ENCODE assay signal across 9 cellular contexts in the genomic region with DNA sequence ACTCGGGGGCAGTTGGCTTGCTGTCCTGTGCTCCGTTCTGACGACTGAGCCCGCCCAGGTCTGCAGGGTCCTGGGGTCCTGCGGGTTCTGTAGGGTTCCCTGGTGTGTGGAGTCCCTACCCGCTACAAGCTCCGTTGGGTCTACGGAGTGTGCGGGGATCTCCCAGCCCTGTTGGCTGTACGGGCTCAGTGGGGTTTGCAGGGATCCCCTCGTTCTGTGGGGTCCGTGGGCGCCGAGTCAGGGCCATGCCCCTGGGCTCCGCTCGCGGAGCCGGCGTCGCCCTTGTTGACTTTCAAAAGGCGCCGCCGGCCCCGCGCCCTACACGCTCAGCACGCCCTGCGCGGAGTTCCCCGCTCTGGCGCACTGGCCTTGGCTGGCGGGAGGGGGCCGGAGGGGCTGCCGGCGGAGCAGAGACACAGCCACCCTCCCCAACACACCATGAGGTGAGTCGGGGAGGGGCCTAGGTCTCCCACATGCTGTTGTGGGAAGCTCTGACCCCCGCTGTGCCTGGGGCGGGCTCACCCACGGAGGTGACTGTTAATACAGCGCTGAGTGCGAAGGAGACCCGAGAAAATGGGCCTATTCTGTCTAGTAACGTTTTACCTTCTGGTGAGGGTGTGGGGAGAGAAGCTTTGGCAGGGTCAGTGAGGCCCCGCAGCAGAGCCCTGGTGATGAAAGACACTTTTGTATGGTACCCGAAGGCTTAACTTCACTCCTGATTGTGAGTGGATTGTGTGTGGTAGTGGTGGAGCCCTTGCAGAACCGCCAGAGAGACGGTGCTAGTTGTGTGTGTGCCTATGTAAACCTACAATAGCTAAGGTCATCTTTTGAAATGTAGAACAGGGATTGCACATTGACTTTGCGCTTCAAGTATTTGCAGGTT. TPM values are rescaled to one million over a fixed set of nuclear protein-coding genes. Genes with fewer than 3 reads are reported as not detected.
DNase-seq lines count a peak whose midpoint lies in the region; ATAC-seq, FAIRE-seq and TF ChIP-seq lines count a peak whose summit lies in the region.
"Had no signal": no experiment of that assay in that cellular context is flagged by ENCODE, and none has a peak within 500 bp of the region (broad histone marks: within the 10 kb centered on the region; RNA-seq: fewer than 3 reads in every experiment).

No MANE protein-coding gene starts in this region.

- H3K27ac Mint-ChIP-seq in activated CD4-positive, alpha-beta T cell treated with anti-CD3 and anti-CD28 coated beads for 36 hours = peak overlapping the region; percentile 87

- peak overlapping the region; percentile 94 for H3K4me2 ChIP-seq in HepG2 (ENCODE audit: low read depth, low read length)

- no peak for TF ChIP-seq CTCF in choroid plexus epithelial cell (conservative IDR thresholded peaks at IDR 0.05; ENCODE audit: low read depth, low read length)
- peak; percentile 24 for TF ChIP-seq CTCF in HepG2 (CRISPR knock-in tag; IDR thresholded peaks at IDR 0.05)

- H3K4me3 ChIP-seq in choroid plexus epithelial cell (ENCODE audit: low read depth, low read length) = peak overlapping the region; percentile 73
- H3K4me3 ChIP-seq in HepG2 (replicated peaks in 1 of 3; ENCODE audit: insufficient read depth in 1 of 3, low read depth in 2 of 3, low read length in 3 of 3) = peak overlapping the region; percentile 67 to 88 (median 76)

- peaks cover 11% of the 10 kb centered on the region for H3K36me3 Mint-ChIP-seq in activated CD4-positive, alpha-beta T cell treated with anti-CD3 and anti-CD28 coated beads for 36 hours (ENCODE audit: low read depth)

- peak; percentile 50 to 73 for TF ChIP-seq POLR2A in HepG2 (IDR thresholded peaks at IDR 0.05; ENCODE audit: insufficient read depth in 1 of 2, low read depth in 2 of 2, low read length in 2 of 2)

- H3K79me2 ChIP-seq in HepG2 (ENCODE audit: insufficient read depth, low read length) = peaks cover 96% of the 10 kb centered on the region

- peaks cover 76% of the 10 kb centered on the region for H3K4me1 Mint-ChIP-seq in activated CD4-positive, alpha-beta T cell treated with anti-CD3 and anti-CD28 coated beads for 36 hours

- peak overlapping the region; percentile 95 for H3K9ac ChIP-seq in HepG2 (ENCODE audit: insufficient read depth, low read depth, low read length)

- no peak overlapping the region for H2AFZ ChIP-seq in HepG2 (ENCODE audit: low read length)

- BruUV-seq in HepG2 (replicated peaks; lab: Mats Ljungman, UMichigan) = TSS peak; percentile 51

- no peaks in the 10 kb centered on the region for H3K36me3 ChIP-seq in HepG2 (replicated peaks in 1 of 2; ENCODE audit: control insufficient read depth in 1 of 2, insufficient read depth in 2 of 2, low read length in 2 of 2)

- H3K27me3 Mint-ChIP-seq in activated CD4-positive, alpha-beta T cell treated with anti-CD3 and anti-CD28 coated beads for 36 hours = no peaks in the 10 kb centered on the region

- TF ChIP-seq EP300 in HepG2 (IDR thresholded peaks at IDR 0.05; ENCODE audit: low read depth in 2 of 2, low read length in 2 of 2) = peak; percentile 11 to 26; a peak in 1 of 4 replicates
- peak; percentile 48; the same call in 1 of the 2 replicates for TF ChIP-seq EP300 in HepG2 (CRISPR knock-in tag; IDR thresholded peaks at IDR 0.05; ENCODE audit: borderline replicate concordance)

- peaks cover 64% of the 10 kb centered on the region for H3K4me1 ChIP-seq in HepG2 (ENCODE audit: insufficient read depth, low read length)

- FAIRE-seq in HepG2 (lab: Jason Lieb, UNC) = peak; percentile 58

- intact Hi-C loops in activated CD4-positive, alpha-beta T cell treated with anti-CD3 and anti-CD28 coated beads for 36 hours (cut with DNase I, micrococcal nuclease) = loop anchor here in 1 of 2 experiments (1.0 to 5.0 kb wide), 2 partner anchors 7 to 75 kb away; no protein-coding TSS in a partner anchor
- intact Hi-C loops in HepG2 (cut with micrococcal nuclease; ENCODE audit: unreplicated experiment) = loop anchor here (5.0 kb wide), 1 partner anchor 55 kb away; no protein-coding TSS in a partner anchor

- H3K4me3 Mint-ChIP-seq in activated CD4-positive, alpha-beta T cell treated with anti-CD3 and anti-CD28 coated beads for 36 hours = peak overlapping the region; percentile 79

- no peaks in the 10 kb centered on the region for H3K9me3 ChIP-seq in HepG2 (ENCODE audit: low read length)

- CTCF ChIA-PET in activated CD4-positive, alpha-beta T cell treated with anti-CD3 and anti-CD28 coated beads for 36 hours (lab: Charles Lee) = interaction anchor here (0.6 to 1.4 kb wide), 10 partner anchors 9 to 192 kb away, joined by 3 to 5 read pairs (median 3); no protein-coding TSS in a partner anchor
- CTCF ChIA-PET in HepG2 (lab: Yijun Ruan, JAX; ENCODE audit: low intra/inter-chr PET ratio, low total read pairs) = no interaction called here

- no peaks in the 10 kb centered on the region for H4K20me1 ChIP-seq in HepG2 (ENCODE audit: insufficient read depth, low read length)

- WGBS in HepG2 (ENCODE audit: low lambda C conversion rate) = 0% methylated on average over 12 of the region's 48 CpGs

- no peaks in the 10 kb centered on the region for H3K9me3 Mint-ChIP-seq in activated CD4-positive, alpha-beta T cell treated with anti-CD3 and anti-CD28 coated beads for 36 hours (ENCODE audit: low read depth)

- in situ Hi-C loops in HepG2 (cut with HindIII; ENCODE audit: extremely low pct_ligation_motif_present, low pct_unique_long_range_greater_than_20kb) = no loop called here

- TF ChIP-seq RAD21 in HepG2 (CRISPR knock-in tag; IDR thresholded peaks at IDR 0.05) = peak; percentile 34; the same call in 1 of the 2 replicates

- DNase-seq in NCI-H1417 (lab: John Stamatoyannopoulos, UW) (peak in 2 of 3 experiments; percentile 77 to 86), NCI-H1417 treated with DMSO at 0.1 percent for 48 hours (lab: John Stamatoyannopoulos, UW) (no peak), choroid plexus epithelial cell (ENCODE audit: low read depth) (peak; percentile 74), HepG2 (ENCODE audit: low spot score) (peak; percentile 82), EL (no peak)
- peak; percentile 85 for DNase-seq in activated CD4-positive, alpha-beta T cell treated with anti-CD3 and anti-CD28 coated beads for 36 hours
- peak; percentile 53 to 79 for DNase-seq in stimulated activated CD4-positive, alpha-beta T cell treated with anti-CD3 and anti-CD28 coated beads, Interleukin-4, amount 100 ng/mL, for 4 hours

- ATAC-seq in HG03159 (IDR thresholded peaks at IDR 0.05; ENCODE audit: unreplicated experiment) (peak; percentile 80), HepG2 (peak; percentile 95)
- peak; percentile 88 for ATAC-seq in activated CD4-positive, alpha-beta T cell treated with anti-CD3 and anti-CD28 coated beads for 36 hours

- peak overlapping the region; percentile 93 for H3K27ac ChIP-seq in HepG2 (ENCODE audit: extremely low read length, insufficient read depth, low read length)
- H3K27ac ChIP-seq: 22Rv1 had no signal

- POLR2A ChIA-PET in activated CD4-positive, alpha-beta T cell treated with anti-CD3 and anti-CD28 coated beads for 36 hours (lab: Charles Lee) = interaction anchor here (1.0 to 1.6 kb wide), 3 partner anchors 8 to 391 kb away, joined by 3 to 5 read pairs (median 3); partner anchors contain the start of gene TASOR2
- POLR2A ChIA-PET in HepG2 (lab: Yijun Ruan, JAX) = interaction anchor here (0.9 to 2.8 kb wide), 10 partner anchors 8 to 246 kb away, joined by 3 to 27 read pairs (median 4); partner anchors contain the start of genes ANKRD16, FBH1, GDI2 and TASOR2

- H3K27me3 ChIP-seq in HepG2 (ENCODE audit: control insufficient read depth in 1 of 2, insufficient read depth in 2 of 2, low read length in 2 of 2) = no peaks in the 10 kb centered on the region

RNA-seq across cellular contexts. Expression of gene TASOR2, which starts 8.1 kb away (rescaled TPM):
- 10 to 100 TPM; 41.9 to 45.4 TPM for total RNA-seq in activated CD4-positive, alpha-beta T cell treated with anti-CD3 and anti-CD28 coated beads for 36 hours
- 55.3 and 58.9 TPM in 2 replicates for total RNA-seq in HepG2 (2016; rRNA removed; fragmentation: Illumina TruSeq; extraction: Trizol)
- 67.3 and 69.4 TPM in 2 replicates for total RNA-seq in HepG2 (2016; cell fraction: cytosol; rRNA removed; fragmentation: Illumina TruSeq; extraction: Trizol; ENCODE audit: low read depth)
- 51.2 and 60.5 TPM in 2 replicates for total RNA-seq in HepG2 (2016; cell fraction: insoluble cytoplasmic fraction; rRNA removed; fragmentation: Illumina TruSeq; extraction: Trizol)
- 44.6 and 47.7 TPM in 2 replicates for total RNA-seq in HepG2 (2016; cell fraction: membrane; rRNA removed; fragmentation: Illumina TruSeq; extraction: Trizol)
- total RNA-seq in HepG2 (2016; cell fraction: nucleus; rRNA removed; fragmentation: Illumina TruSeq; extraction: Trizol) = 95.9 and 108 TPM in 2 replicates
- 22.8 and 24.2 TPM in 2 replicates for polyA plus RNA-seq in HepG2 (2011; rRNA removed)
- 8.9 and 13.1 TPM in 2 replicates for polyA plus RNA-seq in HepG2 (2011; cell fraction: cytosol; rRNA removed)
- polyA plus RNA-seq in HepG2 (2011; cell fraction: nucleus; rRNA removed) = 30.2 and 31.2 TPM in 2 replicates
- 23.3 and 26.9 TPM in 2 replicates for polyA plus RNA-seq in HepG2 (2012)
- 0.58 and 1.1 TPM in 2 replicates for polyA plus RNA-seq in HepG2 (2016; cell fraction: cytosol; fragmentation: Illumina TruSeq; extraction: Trizol; ENCODE audit: low read depth)
- polyA plus RNA-seq in HepG2 (2016; cell fraction: insoluble cytoplasmic fraction; fragmentation: Illumina TruSeq; extraction: Trizol; ENCODE audit: low read depth) = 26.8 and 27.2 TPM in 2 replicates
- 2.9 and 4.0 TPM in 2 replicates for polyA plus RNA-seq in HepG2 (2016; cell fraction: membrane; fragmentation: Illumina TruSeq; extraction: Trizol; ENCODE audit: low read depth)
- polyA plus RNA-seq in HepG2 (2016; cell fraction: nucleus; fragmentation: Illumina TruSeq; extraction: Trizol; ENCODE audit: insufficient read depth, low read depth) = 68.3 and 79.1 TPM in 2 replicates
- 27.6 and 45.1 TPM in 2 replicates for polyA minus RNA-seq in HepG2 (2011; rRNA and poly(A)+ RNA removed; ENCODE audit: low replicate concordance)
- 30.7 and 32.8 TPM in 2 replicates for polyA minus RNA-seq in HepG2 (2011; cell fraction: cytosol; rRNA and poly(A)+ RNA removed)
- 132 and 137 TPM in 2 replicates for polyA minus RNA-seq in HepG2 (2011; cell fraction: nucleus; rRNA and poly(A)+ RNA removed)

RNA-seq across cellular contexts. Expression of gene ASB13, which starts 26.3 kb away (rescaled TPM):
- 1 to 10 TPM; 6.4 to 9.8 TPM for total RNA-seq in activated CD4-positive, alpha-beta T cell treated with anti-CD3 and anti-CD28 coated beads for 36 hours
- 15.4 and 17.5 TPM in 2 replicates for total RNA-seq in HepG2 (2016; rRNA removed; fragmentation: Illumina TruSeq; extraction: Trizol)
- total RNA-seq in HepG2 (2016; cell fraction: cytosol; rRNA removed; fragmentation: Illumina TruSeq; extraction: Trizol; ENCODE audit: low read depth) = 3.3 and 4.7 TPM in 2 replicates
- 15.6 and 18.5 TPM in 2 replicates for total RNA-seq in HepG2 (2016; cell fraction: insoluble cytoplasmic fraction; rRNA removed; fragmentation: Illumina TruSeq; extraction: Trizol)
- total RNA-seq in HepG2 (2016; cell fraction: membrane; rRNA removed; fragmentation: Illumina TruSeq; extraction: Trizol) = 14.1 and 16.1 TPM in 2 replicates
- 7.1 and 7.5 TPM in 2 replicates for total RNA-seq in HepG2 (2016; cell fraction: nucleus; rRNA removed; fragmentation: Illumina TruSeq; extraction: Trizol)
- polyA plus RNA-seq in HepG2 (2011; rRNA removed) = 9.3 and 12.7 TPM in 2 replicates
- polyA plus RNA-seq in HepG2 (2011; cell fraction: cytosol; rRNA removed) = 12.4 and 12.5 TPM in 2 replicates
- 7.4 and 9.5 TPM in 2 replicates for polyA plus RNA-seq in HepG2 (2011; cell fraction: nucleus; rRNA removed)
- polyA plus RNA-seq in HepG2 (2012) = 12.8 and 15.5 TPM in 2 replicates
- polyA plus RNA-seq in HepG2 (2016; cell fraction: cytosol; fragmentation: Illumina TruSeq; extraction: Trizol; ENCODE audit: low read depth) = 4.6 and 4.7 TPM in 2 replicates
- 12.6 and 16.4 TPM in 2 replicates for polyA plus RNA-seq in HepG2 (2016; cell fraction: insoluble cytoplasmic fraction; fragmentation: Illumina TruSeq; extraction: Trizol; ENCODE audit: low read depth)
- 10.4 and 12.4 TPM in 2 replicates for polyA plus RNA-seq in HepG2 (2016; cell fraction: membrane; fragmentation: Illumina TruSeq; extraction: Trizol; ENCODE audit: low read depth)
- polyA plus RNA-seq in HepG2 (2016; cell fraction: nucleus; fragmentation: Illumina TruSeq; extraction: Trizol; ENCODE audit: insufficient read depth, low read depth) = 12.4 and 14.5 TPM in 2 replicates
- polyA minus RNA-seq in HepG2 (2011; rRNA and poly(A)+ RNA removed; ENCODE audit: low replicate concordance) = 31.7 and 36.4 TPM in 2 replicates
- 10.6 and 14.5 TPM in 2 replicates for polyA minus RNA-seq in HepG2 (2011; cell fraction: cytosol; rRNA and poly(A)+ RNA removed)
- 5.5 and 7.7 TPM in 2 replicates for polyA minus RNA-seq in HepG2 (2011; cell fraction: nucleus; rRNA and poly(A)+ RNA removed)

Comparison
In these comparisons a context has a peak if more than half of its experiments do, and no peak if none do; other contexts are left out.
1. DNase-seq: peak in NCI-H1417 (2 of 3), activated CD4-positive, alpha-beta T cell treated with anti-CD3 and anti-CD28 coated beads for 36 hours (single experiment), choroid plexus epithelial cell (single experiment), HepG2 (single experiment) and stimulated activated CD4-positive, alpha-beta T cell treated with anti-CD3 and anti-CD28 coated beads, Interleukin-4, amount 100 ng/mL, for 4 hours (2 of 2); none in NCI-H1417 treated with DMSO at 0.1 percent for 48 hours (single experiment) and EL (single experiment).
2. Peak in every context shown above with its lines, with median percentiles within 50 percentile points of each other: ATAC-seq.